In genomic region chrX:132071260-132071659, GRCh38 we compare ENCODE assay signal across 12 cellular contexts. TPM values are rescaled to one million over a fixed set of nuclear protein-coding genes. Genes with fewer than 3 reads are reported as not detected.
DNase-seq lines count a peak whose midpoint lies in the region; FAIRE-seq and TF ChIP-seq lines count a peak whose summit lies in the region.
"Had no signal": no experiment of that assay in that cellular context is flagged by ENCODE, and none has a peak within 500 bp of the region (broad histone marks: within the 10 kb centered on the region; RNA-seq: fewer than 3 reads in every experiment).

No MANE protein-coding gene starts in this region.

- no peak overlapping the region for H3K27ac ChIP-seq in breast epithelium
- no peak overlapping the region for H3K27ac ChIP-seq in uterus
- no peak overlapping the region for H3K27ac ChIP-seq in Peyer's patch
- H3K27ac ChIP-seq: coronary artery, neutrophil had no signal

- H3K4me1 ChIP-seq in breast epithelium = no peaks in the 10 kb centered on the region
- no peaks in the 10 kb centered on the region for H3K4me1 ChIP-seq in uterus
- H3K4me1 ChIP-seq in Peyer's patch = no peaks in the 10 kb centered on the region

- H3K36me3 ChIP-seq in breast epithelium = no peaks in the 10 kb centered on the region
- no peaks in the 10 kb centered on the region for H3K36me3 ChIP-seq in uterus
- H3K36me3 ChIP-seq in Peyer's patch = no peaks in the 10 kb centered on the region

- TF ChIP-seq CTCF in MCF 10A (IDR thresholded peaks at IDR 0.05; ENCODE audit: unreplicated experiment) = peak; percentile 19
- TF ChIP-seq CTCF in breast epithelium (IDR thresholded peaks at IDR 0.05) = no peak
- TF ChIP-seq CTCF in foreskin fibroblast (IDR thresholded peaks at IDR 0.05; ENCODE audit: low read depth, low read length) = peak; percentile 1
- TF ChIP-seq CTCF in uterus (IDR thresholded peaks at IDR 0.05) = peak in 3 of 4 experiments; percentile 8 to 20 (median 19)
- TF ChIP-seq CTCF in Peyer's patch (IDR thresholded peaks at IDR 0.05) = peak in 2 of 6 experiments; percentile 21 to 28

- H3K4me3 Mint-ChIP-seq in MCF 10A (ENCODE audit: unreplicated experiment) = no peak overlapping the region
- H3K4me3 Mint-ChIP-seq in activated naive CD4-positive, alpha-beta T cell treated with anti-CD3 and anti-CD28 coated beads for 36 hours = no peak overlapping the region
- H3K4me3 Mint-ChIP-seq: CD4-positive, alpha-beta memory T cell; stimulated activated memory B cell treated with anti-CD40 and anti-IgM and Interleukin-4, amounts not matched to agents 10 μg/mL and 1 μg/mL and 100 μg/mL, for 72 hours had no signal

- CTCF ChIA-PET in MCF 10A (lab: Yijun Ruan, JAX) = interaction anchor here (0.6 to 3.3 kb wide), 17 partner anchors 9 to 560 kb away, joined by 3 to 26 read pairs (median 3); no protein-coding TSS in a partner anchor
- CTCF ChIA-PET in activated naive CD4-positive, alpha-beta T cell treated with anti-CD3 and anti-CD28 coated beads for 36 hours (lab: Charles Lee) = interaction anchor here (1.1 to 1.8 kb wide), 4 partner anchors 8 to 238 kb away, joined by 3 to 5 read pairs (median 4); partner anchors contain the start of gene RAP2C

- POLR2A ChIA-PET in MCF 10A (lab: Yijun Ruan, JAX) = interaction anchor here (0.6 to 1.2 kb wide), 3 partner anchors 22 to 538 kb away, joined by 3 to 5 read pairs (median 4); no protein-coding TSS in a partner anchor

- BruUV-seq in MCF 10A (replicated peaks; lab: Mats Ljungman, UMichigan) = no TSS peak

- FAIRE-seq in RCC 7860 (lab: Jason Lieb, UNC) = no peak

- no peaks in the 10 kb centered on the region for H3K9me3 Mint-ChIP-seq in MCF 10A (ENCODE audit: unreplicated experiment)
- H3K9me3 Mint-ChIP-seq in activated naive CD4-positive, alpha-beta T cell treated with anti-CD3 and anti-CD28 coated beads for 36 hours = no peaks in the 10 kb centered on the region
- H3K9me3 Mint-ChIP-seq: CD4-positive, alpha-beta memory T cell; stimulated activated memory B cell treated with anti-CD40 and anti-IgM and Interleukin-4, amounts not matched to agents 10 μg/mL and 1 μg/mL and 100 μg/mL, for 72 hours had no signal

- H3K27ac Mint-ChIP-seq in MCF 10A (ENCODE audit: low read depth, unreplicated experiment) = no peak overlapping the region
- no peak overlapping the region for H3K27ac Mint-ChIP-seq in activated naive CD4-positive, alpha-beta T cell treated with anti-CD3 and anti-CD28 coated beads for 36 hours
- H3K27ac Mint-ChIP-seq: CD4-positive, alpha-beta memory T cell; stimulated activated memory B cell treated with anti-CD40 and anti-IgM and Interleukin-4, amounts not matched to agents 10 μg/mL and 1 μg/mL and 100 μg/mL, for 72 hours had no signal

- no peaks in the 10 kb centered on the region for H3K4me1 Mint-ChIP-seq in MCF 10A (ENCODE audit: insufficient read depth, unreplicated experiment)
- no peaks in the 10 kb centered on the region for H3K4me1 Mint-ChIP-seq in activated naive CD4-positive, alpha-beta T cell treated with anti-CD3 and anti-CD28 coated beads for 36 hours (ENCODE audit: low read depth)
- H3K4me1 Mint-ChIP-seq: CD4-positive, alpha-beta memory T cell; stimulated activated memory B cell treated with anti-CD40 and anti-IgM and Interleukin-4, amounts not matched to agents 10 μg/mL and 1 μg/mL and 100 μg/mL, for 72 hours had no signal

- TF ChIP-seq POLR2A in breast epithelium (IDR thresholded peaks at IDR 0.05) (no peak), uterus (IDR thresholded peaks at IDR 0.05) (no peak), Peyer's patch (IDR thresholded peaks at IDR 0.05) (no peak)

- peaks cover 11% of the 10 kb centered on the region for H3K27me3 Mint-ChIP-seq in MCF 10A (ENCODE audit: insufficient read depth, unreplicated experiment)
- H3K27me3 Mint-ChIP-seq in activated naive CD4-positive, alpha-beta T cell treated with anti-CD3 and anti-CD28 coated beads for 36 hours (ENCODE audit: low read depth) = no peaks in the 10 kb centered on the region
- H3K27me3 Mint-ChIP-seq: CD4-positive, alpha-beta memory T cell; stimulated activated memory B cell treated with anti-CD40 and anti-IgM and Interleukin-4, amounts not matched to agents 10 μg/mL and 1 μg/mL and 100 μg/mL, for 72 hours had no signal

- no peaks in the 10 kb centered on the region for H3K9me3 ChIP-seq in breast epithelium
- no peaks in the 10 kb centered on the region for H3K9me3 ChIP-seq in uterus
- no peaks in the 10 kb centered on the region for H3K9me3 ChIP-seq in Peyer's patch
- H3K9me3 ChIP-seq: neutrophil had no signal

- H3K36me3 Mint-ChIP-seq in MCF 10A (ENCODE audit: insufficient read depth, unreplicated experiment) = no peaks in the 10 kb centered on the region
- peaks cover 3% of the 10 kb centered on the region for H3K36me3 Mint-ChIP-seq in activated naive CD4-positive, alpha-beta T cell treated with anti-CD3 and anti-CD28 coated beads for 36 hours (ENCODE audit: low read depth)

- H3K4me3 ChIP-seq in breast epithelium = no peak overlapping the region
- H3K4me3 ChIP-seq in foreskin fibroblast (ENCODE audit: low read depth in 1 of 2, low read length in 2 of 2) = no peak overlapping the region
- H3K4me3 ChIP-seq in uterus = no peak overlapping the region
- no peak overlapping the region for H3K4me3 ChIP-seq in Peyer's patch
- H3K4me3 ChIP-seq: coronary artery had no signal

- intact Hi-C loops in MCF 10A (cut with micrococcal nuclease) = loop anchor here (1.0 kb wide), 3 partner anchors 49 to 230 kb away; no protein-coding TSS in a partner anchor
- intact Hi-C loops in breast epithelium (cut with DNase I; ENCODE audit: low total_unique reads) = no loop called here
- intact Hi-C loops in uterus (cut with DNase I; ENCODE audit: low total_unique reads) = no loop called here
- intact Hi-C loops in activated naive CD4-positive, alpha-beta T cell treated with anti-CD3 and anti-CD28 coated beads for 36 hours (cut with micrococcal nuclease) = loop anchor here (5.0 to 10.0 kb wide), 2 partner anchors 49 to 236 kb away; partner anchors contain the start of gene STK26

- DNase-seq in MCF 10A (ENCODE audit: unreplicated experiment) = peak; percentile 20
- no peak for DNase-seq in breast epithelium (ENCODE audit: low spot score in 2 of 2)
- DNase-seq in RCC 7860 (ENCODE audit: low spot score) = peak; percentile 8
- peak in 1 of 2 donors; percentile 14 for DNase-seq in foreskin fibroblast
- no peak for DNase-seq in uterus
- no peak for DNase-seq in T1000 (lab: John Stamatoyannopoulos, UW)
- DNase-seq in Peyer's patch = no peak
- no peak for DNase-seq in activated naive CD4-positive, alpha-beta T cell treated with anti-CD3 and anti-CD28 coated beads for 36 hours

- H3K27me3 ChIP-seq in breast epithelium (peaks cover 0 to 28% of the 10 kb centered on the region in 2 donors), uterus (peaks cover 0 to 23% of the 10 kb centered on the region in 2 donors), Peyer's patch (no peaks in the 10 kb centered on the region)
- H3K27me3 ChIP-seq: neutrophil had no signal

RNA-seq across cellular contexts. Expression of gene STK26, which starts 48.2 kb away (rescaled TPM):
- total RNA-seq in MCF 10A (2022) = 17.5 and 18.2 TPM in 2 replicates
- 10 to 100 TPM; 12.8 to 19.2 (median 15.0) TPM for total RNA-seq in breast epithelium
- total RNA-seq in uterus = 100 to 1,000 TPM in 2 of 4 donors, 10 to 100 TPM in 2; 65.9 to 137 (median 111) TPM
- total RNA-seq in Peyer's patch = 10 to 100 TPM in 2 of 4 donors, 1 to 10 TPM in 2; 3.8 to 15.7 (median 7.7) TPM
- 10 to 100 TPM; 54.0 to 55.6 TPM for total RNA-seq in activated naive CD4-positive, alpha-beta T cell treated with anti-CD3 and anti-CD28 coated beads for 36 hours

RNA-seq across cellular contexts. Expression of gene FRMD7, which starts 56.6 kb away (rescaled TPM):
- total RNA-seq in MCF 10A (2022) (not detected in 2 replicates), breast epithelium (not detected), uterus (1 to 10 TPM; 1.6 to 5.9 (median 3.9) TPM), Peyer's patch (not detected)
- total RNA-seq in activated naive CD4-positive, alpha-beta T cell treated with anti-CD3 and anti-CD28 coated beads for 36 hours = not detected
- total RNA-seq: CD4-positive, alpha-beta memory T cell had no signal

Comparison
In these comparisons a context has a peak if more than half of its experiments do, and no peak if none do; other contexts are left out.
1. DNase-seq: peak in MCF 10A (single experiment) and RCC 7860 (single experiment); none in breast epithelium (0 of 2), uterus (0 of 2), T1000 (single experiment), Peyer's patch (0 of 3) and activated naive CD4-positive, alpha-beta T cell treated with anti-CD3 and anti-CD28 coated beads for 36 hours (single experiment).
2. CTCF ChIP-seq: peak in MCF 10A (single experiment), foreskin fibroblast (single experiment) and uterus (3 of 4); none in breast epithelium (0 of 3).
3. intact Hi-C loops: an anchor here in MCF 10A (1.0 kb wide) and activated naive CD4-positive, alpha-beta T cell treated with anti-CD3 and anti-CD28 coated beads for 36 hours (5.0 to 10.0 kb wide); none called in breast epithelium and uterus.